ENCODE assay signal across 9 cellular contexts in genomic region chr1:151175910-151176309, GRCh38. TPM values are rescaled to one million over a fixed set of nuclear protein-coding genes. Genes with fewer than 3 reads are reported as not detected.
DNase-seq lines count a peak whose midpoint lies in the region; ATAC-seq, FAIRE-seq and TF ChIP-seq lines count a peak whose summit lies in the region.
"Had no signal": no experiment of that assay in that cellular context is flagged by ENCODE, and none has a peak within 500 bp of the region (broad histone marks: within the 10 kb centered on the region; RNA-seq: fewer than 3 reads in every experiment).

TMOD4 (minus strand) TSS chr1:151175981; CDS start chr1:151174875, 1,106 bp downstream.

- CTCF ChIA-PET in H1 (lab: Charles Lee; ENCODE audit: partially characterized antibody): interaction anchor here (0.7 to 3.1 kb wide), 24 partner anchors 9 to 429 kb away, joined by 3 to 16 read pairs (median 4); partner anchors contain the start of genes MLLT11, TNFAIP8L2 and VPS72

- TF ChIP-seq CTCF in GM06990 (IDR thresholded peaks at IDR 0.05; ENCODE audit: insufficient read depth, low read length, poor library complexity, severe bottlenecking) (peak; percentile 60), H1 (IDR thresholded peaks at IDR 0.05; ENCODE audit: control extremely low read depth in 1 of 3, insufficient read depth in 1 of 3, low read depth in 1 of 3, low read length in 3 of 3) (peak; percentile 37 to 67 (median 47)), neutrophil (IDR thresholded peaks at IDR 0.05) (peak; percentile 67)

- ATAC-seq in HG03342 (IDR thresholded peaks at IDR 0.05; ENCODE audit: unreplicated experiment) (no peak), GM21423 (IDR thresholded peaks at IDR 0.05; ENCODE audit: unreplicated experiment) (no peak)

- H2BK12ac ChIP-seq in H1 (ENCODE audit: low read depth, low read length): no peak within 1 kb of the TSS

- no peaks in the 10 kb centered on the region for H3K9me3 ChIP-seq in H1 (ENCODE audit: insufficient read depth in 2 of 2, low read depth in 1 of 2, low read length in 1 of 2)
- H3K9me3 ChIP-seq in neutrophil: no peaks in the 10 kb centered on the region
- H3K9me3 ChIP-seq: SJSA1 had no signal

- no peak within 1 kb of the TSS for H3K14ac ChIP-seq in H1 (ENCODE audit: insufficient read length)

- no peak within 1 kb of the TSS for H2BK5ac ChIP-seq in H1 (ENCODE audit: low read depth, low read length)

- TF ChIP-seq RAD21 in H1 (IDR thresholded peaks at IDR 0.05 in 1 of 2, conservative IDR thresholded peaks at IDR 0.05 in 1 of 2; ENCODE audit: low read depth in 2 of 2, low read length in 2 of 2): peak; percentile 15 to 31; a peak in 1 of 4 replicates

- H3K4me1 ChIP-seq in H1 (replicated peaks in 1 of 4; ENCODE audit: control insufficient read depth in 3 of 4, insufficient read depth in 4 of 4, low read length in 3 of 4) (no peaks in the 10 kb centered on the region), neutrophil (ENCODE audit: control insufficient read depth in 1 of 2, insufficient read depth in 1 of 2, low read depth in 1 of 2, low read length in 1 of 2) (no peaks in the 10 kb centered on the region)
- H3K4me1 ChIP-seq: SJSA1 had no signal

- H4K8ac ChIP-seq in H1 (ENCODE audit: extremely low read depth, insufficient read depth, low read length): 0 out of 2 replicates have a peak within 1 kb of the TSS, but pooled peaks have one; percentile 40

- H2AFZ ChIP-seq in H1 (ENCODE audit: low read length): no peak within 1 kb of the TSS

- H3K4me2 ChIP-seq in H1 (ENCODE audit: insufficient read depth in 1 of 2, low read depth in 2 of 2, low read length in 2 of 2): no peak within 1 kb of the TSS

- 91% methylated on average over 3 of the region's 3 CpGs; no CpG with 5 or more reads in 1 of the 2 experiments for WGBS in H1 (ENCODE audit: extremely low coverage in 1 of 2, insufficient coverage in 1 of 2, insufficient read length in 1 of 2, insufficient replicate concordance in 2 of 2, low coverage in 1 of 2, low lambda C conversion rate in 2 of 2, missing lambda C conversion rate in 1 of 2), 2 experiments

- H4K91ac ChIP-seq in H1 (replicated peaks; ENCODE audit: insufficient read length, low read length): no peak within 1 kb of the TSS

- DNase-seq in GM06990 (ENCODE audit: extremely low read depth, insufficient read length) (no peak), NOMO-1 (lab: John Stamatoyannopoulos, UW; ENCODE audit: unreplicated experiment in 2 of 2) (peak; percentile 15 to 25), H1 (ENCODE audit: low read depth in 1 of 2, low spot score in 2 of 2) (no peak), retina (no peak)
- no peak for DNase-seq in activated CD4-positive, alpha-beta T cell treated with anti-CD3 and anti-CD28 coated beads, Interleukin-2, amount 50 U/mL, for 4 hours

- H3K4me3 ChIP-seq in GM06990 (replicated peaks; ENCODE audit: low read depth, low read length): no peak within 1 kb of the TSS
- H3K4me3 ChIP-seq in H1 (ENCODE audit: extremely low read depth in 1 of 4, insufficient read depth in 2 of 4, low read depth in 3 of 4, low read length in 4 of 4): no peak within 1 kb of the TSS
- no peak within 1 kb of the TSS for H3K4me3 ChIP-seq in neutrophil (ENCODE audit: low read depth in 1 of 2, low read length in 1 of 2)
- H3K4me3 ChIP-seq: SJSA1 had no signal

- H3K36me3 ChIP-seq in GM06990 (ENCODE audit: control insufficient read depth, insufficient read depth, low read length) (peaks cover 21% of the 10 kb centered on the region), H1 (ENCODE audit: control insufficient read depth in 2 of 4, insufficient read depth in 4 of 4, low read length in 3 of 4) (peaks cover 9 to 48% (median 29%) of the 10 kb centered on the region in 4 experiments; a peak in 7 of 8 replicates), neutrophil (peaks cover 96% of the 10 kb centered on the region)

- no peak within 1 kb of the TSS for H3K23ac ChIP-seq in H1 (ENCODE audit: insufficient read length)

- no peak within 1 kb of the TSS for H3K18ac ChIP-seq in H1 (ENCODE audit: extremely low read depth, low read length)

- no peaks in the 10 kb centered on the region for H3K79me2 ChIP-seq in H1 (ENCODE audit: control insufficient read depth in 1 of 2, insufficient read depth in 2 of 2, low read length in 2 of 2)

- no peak within 1 kb of the TSS for H2BK15ac ChIP-seq in H1 (ENCODE audit: low read length)

- no peaks in the 10 kb centered on the region for H4K20me1 ChIP-seq in H1 (replicated peaks in 1 of 2; ENCODE audit: control insufficient read depth in 1 of 2, insufficient read depth in 2 of 2, low read length in 2 of 2)

- TF ChIP-seq EP300 in H1 (IDR thresholded peaks at IDR 0.05; ENCODE audit: borderline replicate concordance in 1 of 2, low read depth in 2 of 2, low read length in 2 of 2): no peak

- H3K79me1 ChIP-seq in H1 (ENCODE audit: low read depth, low read length): no peaks in the 10 kb centered on the region

- H3K27ac ChIP-seq in H1 (ENCODE audit: low read depth, low read length): no peak within 1 kb of the TSS
- H3K27ac ChIP-seq in neutrophil: no peak within 1 kb of the TSS
- H3K27ac ChIP-seq: SJSA1 had no signal

- H2BK20ac ChIP-seq in H1 (ENCODE audit: low read length): no peak within 1 kb of the TSS

- POLR2A ChIA-PET in H1 (lab: Charles Lee; ENCODE audit: partially characterized antibody): interaction anchor here (1.8 kb wide), 2 partner anchors 10 to 14 kb away, joined by 8 to 9 read pairs; partner anchors contain the start of genes SCNM1 and VPS72

- no peak within 1 kb of the TSS for H4K5ac ChIP-seq in H1 (ENCODE audit: insufficient read length, low read depth, low read length)

- no peak for FAIRE-seq in H1 (lab: Jason Lieb, UNC)

- no peak for TF ChIP-seq POLR2A in H1 (IDR thresholded peaks at IDR 0.05; ENCODE audit: control extremely low read depth in 1 of 2, low read depth in 2 of 2, low read length in 2 of 2)

- H3K23me2 ChIP-seq in H1 (ENCODE audit: low read depth, low read length): no peaks in the 10 kb centered on the region

- no peak within 1 kb of the TSS for H3K56ac ChIP-seq in H1 (replicated peaks; ENCODE audit: insufficient read length, low read depth, low read length)

- H3K27me3 ChIP-seq in GM06990 (replicated peaks; ENCODE audit: control insufficient read depth, insufficient read depth, low read length) (no peaks in the 10 kb centered on the region), H1 (replicated peaks in 1 of 4; ENCODE audit: control insufficient read depth in 3 of 4, extremely low read depth in 1 of 4, insufficient read depth in 3 of 4, low read length in 3 of 4) (no peaks in the 10 kb centered on the region), neutrophil (no peaks in the 10 kb centered on the region)
- H3K27me3 ChIP-seq: SJSA1 had no signal

- H3K4ac ChIP-seq in H1 (replicated peaks; ENCODE audit: insufficient read length, low read depth, low read length): no peak within 1 kb of the TSS

- no peak within 1 kb of the TSS for H2BK120ac ChIP-seq in H1 (replicated peaks; ENCODE audit: low read depth, low read length)

- H3K9ac ChIP-seq in H1 (replicated peaks in 1 of 4; ENCODE audit: extremely low read depth in 1 of 4, low read depth in 3 of 4, low read length in 3 of 4): no peak within 1 kb of the TSS

- no peak within 1 kb of the TSS for H2AK5ac ChIP-seq in H1 (ENCODE audit: low read depth, low read length)

TF ChIP-seq in H1, 55 proteins besides CTCF, POLR2A, EP300 and RAD21:
- TF ChIP-seq SP2 (IDR thresholded peaks at IDR 0.05; ENCODE audit: low read length): no peak
- TF ChIP-seq CEBPB (IDR thresholded peaks at IDR 0.05; ENCODE audit: low read depth, low read length): no peak
- no peak for TF ChIP-seq NRF1 (IDR thresholded peaks at IDR 0.05; ENCODE audit: low read depth, low read length)
- no peak for TF ChIP-seq BACH1 (IDR thresholded peaks at IDR 0.05; ENCODE audit: low read length)
- TF ChIP-seq EGR1 (IDR thresholded peaks at IDR 0.05; ENCODE audit: borderline replicate concordance, low read depth, low read length): no peak
- no peak for TF ChIP-seq POLR2AphosphoS5 (IDR thresholded peaks at IDR 0.05; ENCODE audit: low read depth, low read length)
- TF ChIP-seq BRCA1 (IDR thresholded peaks at IDR 0.05; ENCODE audit: low read depth, low read length): no peak
- no peak for TF ChIP-seq E2F6 (IDR thresholded peaks at IDR 0.05)
- TF ChIP-seq JUN (IDR thresholded peaks at IDR 0.05; ENCODE audit: low read depth, low read length): no peak
- no peak for TF ChIP-seq KDM4A (IDR thresholded peaks at IDR 0.05; ENCODE audit: low read depth, low read length, severe bottlenecking)
- TF ChIP-seq RBBP5 (IDR thresholded peaks at IDR 0.05; ENCODE audit: borderline replicate concordance, low read depth, low read length): no peak
- TF ChIP-seq TAF1 (IDR thresholded peaks at IDR 0.05; ENCODE audit: low read depth, low read length): no peak
- no peak for TF ChIP-seq CHD1 (IDR thresholded peaks at IDR 0.05; ENCODE audit: low read depth, low read length)

RNA-seq across cellular contexts. Expression of gene TMOD4, which starts in this region (rescaled TPM):
- total RNA-seq in H1 (2021; fragmentation: NEBNext Ultra II Directional; extraction: Animal tissue kit (Norgen Biotek cat#: 25700)): not detected in 2 replicates
- polyA plus RNA-seq in H1 (2011; rRNA removed): 0.42 and 0.63 TPM in 2 replicates
- 0.27 TPM for polyA plus RNA-seq in H1 (2011; cell fraction: cytosol; rRNA removed)
- 0.74 TPM for polyA plus RNA-seq in H1 (2011; cell fraction: nucleus; rRNA removed)
- 1.1 to 1.2 TPM in 2 of 4 replicates, not detected in the others for polyA plus RNA-seq in H1 (2012, experiment 1 of 2)
- polyA plus RNA-seq in H1 (2012, experiment 2 of 2): not detected
- not detected for polyA plus RNA-seq in H1 (2013, experiment 1 of 2)
- 0.17 TPM for polyA plus RNA-seq in H1 (2013, experiment 2 of 2)
- polyA minus RNA-seq in H1 (2011; rRNA and poly(A)+ RNA removed): not detected in 2 replicates
- not detected for polyA minus RNA-seq in H1 (2011; cell fraction: cytosol; rRNA and poly(A)+ RNA removed)
- polyA minus RNA-seq in H1 (2011; cell fraction: nucleus; rRNA and poly(A)+ RNA removed): not detected

Comparison
In these comparisons a context has a peak if more than half of its experiments do, and no peak if none do; other contexts are left out.
1. DNase-seq: peak in NOMO-1 (2 of 2); none in GM06990 (single experiment), H1 (0 of 2), retina (single experiment) and activated CD4-positive, alpha-beta T cell treated with anti-CD3 and anti-CD28 coated beads, Interleukin-2, amount 50 U/mL, for 4 hours (0 of 2).
2. Peak in every context shown above with its lines, with median percentiles within 50 percentile points of each other: CTCF ChIP-seq.